2 cellular contexts compared by ENCODE assay signal in the genomic region with DNA sequence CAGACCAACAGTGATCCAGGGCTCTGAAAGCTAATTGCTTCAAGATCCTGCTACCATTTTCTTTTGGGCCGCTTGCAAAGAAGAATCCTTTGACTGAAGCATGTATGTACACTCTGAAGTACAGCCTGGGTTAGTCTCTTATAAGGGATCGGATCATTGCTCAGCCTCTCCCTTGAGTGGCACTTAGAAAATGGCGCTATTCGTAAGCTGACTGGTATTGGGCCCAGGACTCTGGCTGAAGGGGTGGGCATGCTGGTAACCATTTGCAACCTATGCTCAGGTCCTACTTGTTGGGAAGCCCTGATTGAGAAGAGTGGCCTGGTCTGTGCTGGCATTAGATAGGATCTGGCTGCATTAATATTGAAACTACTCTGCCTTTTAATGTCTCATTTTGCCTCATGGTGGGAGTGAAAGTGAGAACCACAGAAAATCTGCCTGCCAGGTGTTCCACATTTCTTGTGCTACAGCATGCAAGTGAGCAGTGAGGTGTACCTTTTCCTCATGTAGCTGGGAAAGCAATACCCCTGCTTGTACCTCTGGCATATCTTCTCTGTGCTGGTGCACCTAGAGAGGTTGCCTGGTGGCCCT.
TF ChIP-seq lines count a peak whose summit lies in the region.

No MANE protein-coding gene starts in this region.

TF ChIP-seq in WTC11, 78 proteins besides CTCF, POLR2A, EP300 and RAD21 (continued from another document):
- TF ChIP-seq, protein P1, sequence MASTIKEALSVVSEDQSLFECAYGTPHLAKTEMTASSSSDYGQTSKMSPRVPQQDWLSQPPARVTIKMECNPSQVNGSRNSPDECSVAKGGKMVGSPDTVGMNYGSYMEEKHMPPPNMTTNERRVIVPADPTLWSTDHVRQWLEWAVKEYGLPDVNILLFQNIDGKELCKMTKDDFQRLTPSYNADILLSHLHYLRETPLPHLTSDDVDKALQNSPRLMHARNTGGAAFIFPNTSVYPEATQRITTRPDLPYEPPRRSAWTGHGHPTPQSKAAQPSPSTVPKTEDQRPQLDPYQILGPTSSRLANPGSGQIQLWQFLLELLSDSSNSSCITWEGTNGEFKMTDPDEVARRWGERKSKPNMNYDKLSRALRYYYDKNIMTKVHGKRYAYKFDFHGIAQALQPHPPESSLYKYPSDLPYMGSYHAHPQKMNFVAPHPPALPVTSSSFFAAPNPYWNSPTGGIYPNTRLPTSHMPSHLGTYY (CRISPR knock-in tag; IDR thresholded peaks at IDR 0.05), result no peak
- TF ChIP-seq, protein P2, sequence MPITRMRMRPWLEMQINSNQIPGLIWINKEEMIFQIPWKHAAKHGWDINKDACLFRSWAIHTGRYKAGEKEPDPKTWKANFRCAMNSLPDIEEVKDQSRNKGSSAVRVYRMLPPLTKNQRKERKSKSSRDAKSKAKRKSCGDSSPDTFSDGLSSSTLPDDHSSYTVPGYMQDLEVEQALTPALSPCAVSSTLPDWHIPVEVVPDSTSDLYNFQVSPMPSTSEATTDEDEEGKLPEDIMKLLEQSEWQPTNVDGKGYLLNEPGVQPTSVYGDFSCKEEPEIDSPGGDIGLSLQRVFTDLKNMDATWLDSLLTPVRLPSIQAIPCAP (CRISPR knock-in tag; IDR thresholded peaks at IDR 0.05), result no peak
- TF ChIP-seq, protein P3, sequence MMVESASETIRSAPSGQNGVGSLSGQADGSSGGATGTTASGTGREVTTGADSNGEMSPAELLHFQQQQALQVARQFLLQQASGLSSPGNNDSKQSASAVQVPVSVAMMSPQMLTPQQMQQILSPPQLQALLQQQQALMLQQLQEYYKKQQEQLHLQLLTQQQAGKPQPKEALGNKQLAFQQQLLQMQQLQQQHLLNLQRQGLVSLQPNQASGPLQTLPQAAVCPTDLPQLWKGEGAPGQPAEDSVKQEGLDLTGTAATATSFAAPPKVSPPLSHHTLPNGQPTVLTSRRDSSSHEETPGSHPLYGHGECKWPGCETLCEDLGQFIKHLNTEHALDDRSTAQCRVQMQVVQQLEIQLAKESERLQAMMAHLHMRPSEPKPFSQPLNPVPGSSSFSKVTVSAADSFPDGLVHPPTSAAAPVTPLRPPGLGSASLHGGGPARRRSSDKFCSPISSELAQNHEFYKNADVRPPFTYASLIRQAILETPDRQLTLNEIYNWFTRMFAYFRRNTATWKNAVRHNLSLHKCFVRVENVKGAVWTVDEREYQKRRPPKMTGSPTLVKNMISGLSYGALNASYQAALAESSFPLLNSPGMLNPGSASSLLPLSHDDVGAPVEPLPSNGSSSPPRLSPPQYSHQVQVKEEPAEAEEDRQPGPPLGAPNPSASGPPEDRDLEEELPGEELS (CRISPR knock-in tag; IDR thresholded peaks at IDR 0.05), result no peak
- TF ChIP-seq, protein P4, sequence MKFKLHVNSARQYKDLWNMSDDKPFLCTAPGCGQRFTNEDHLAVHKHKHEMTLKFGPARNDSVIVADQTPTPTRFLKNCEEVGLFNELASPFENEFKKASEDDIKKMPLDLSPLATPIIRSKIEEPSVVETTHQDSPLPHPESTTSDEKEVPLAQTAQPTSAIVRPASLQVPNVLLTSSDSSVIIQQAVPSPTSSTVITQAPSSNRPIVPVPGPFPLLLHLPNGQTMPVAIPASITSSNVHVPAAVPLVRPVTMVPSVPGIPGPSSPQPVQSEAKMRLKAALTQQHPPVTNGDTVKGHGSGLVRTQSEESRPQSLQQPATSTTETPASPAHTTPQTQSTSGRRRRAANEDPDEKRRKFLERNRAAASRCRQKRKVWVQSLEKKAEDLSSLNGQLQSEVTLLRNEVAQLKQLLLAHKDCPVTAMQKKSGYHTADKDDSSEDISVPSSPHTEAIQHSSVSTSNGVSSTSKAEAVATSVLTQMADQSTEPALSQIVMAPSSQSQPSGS (CRISPR knock-in tag; IDR thresholded peaks at IDR 0.05; ENCODE audit: borderline replicate concordance, low read depth), result no peak
- TF ChIP-seq FOXK1 (CRISPR knock-in tag; IDR thresholded peaks at IDR 0.05) (no peak), ZNF232 (CRISPR knock-in tag; IDR thresholded peaks at IDR 0.05) (no peak)

TF ChIP-seq in HepG2, 621 proteins besides CTCF, POLR2A, EP300 and RAD21 (continued from another document):
- TF ChIP-seq, protein P5, sequence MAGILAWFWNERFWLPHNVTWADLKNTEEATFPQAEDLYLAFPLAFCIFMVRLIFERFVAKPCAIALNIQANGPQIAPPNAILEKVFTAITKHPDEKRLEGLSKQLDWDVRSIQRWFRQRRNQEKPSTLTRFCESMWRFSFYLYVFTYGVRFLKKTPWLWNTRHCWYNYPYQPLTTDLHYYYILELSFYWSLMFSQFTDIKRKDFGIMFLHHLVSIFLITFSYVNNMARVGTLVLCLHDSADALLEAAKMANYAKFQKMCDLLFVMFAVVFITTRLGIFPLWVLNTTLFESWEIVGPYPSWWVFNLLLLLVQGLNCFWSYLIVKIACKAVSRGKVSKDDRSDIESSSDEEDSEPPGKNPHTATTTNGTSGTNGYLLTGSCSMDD (CRISPR knock-in tag; IDR thresholded peaks at IDR 0.05), result no peak
- TF ChIP-seq CEBPG (CRISPR knock-in tag; IDR thresholded peaks at IDR 0.05) (no peak), SALL1 (CRISPR knock-in tag; IDR thresholded peaks at IDR 0.05) (no peak), PAF1 (CRISPR knock-in tag; IDR thresholded peaks at IDR 0.05) (no peak)
